Comparison of ENCODE assay signal across 19 cellular contexts in the genomic region with DNA sequence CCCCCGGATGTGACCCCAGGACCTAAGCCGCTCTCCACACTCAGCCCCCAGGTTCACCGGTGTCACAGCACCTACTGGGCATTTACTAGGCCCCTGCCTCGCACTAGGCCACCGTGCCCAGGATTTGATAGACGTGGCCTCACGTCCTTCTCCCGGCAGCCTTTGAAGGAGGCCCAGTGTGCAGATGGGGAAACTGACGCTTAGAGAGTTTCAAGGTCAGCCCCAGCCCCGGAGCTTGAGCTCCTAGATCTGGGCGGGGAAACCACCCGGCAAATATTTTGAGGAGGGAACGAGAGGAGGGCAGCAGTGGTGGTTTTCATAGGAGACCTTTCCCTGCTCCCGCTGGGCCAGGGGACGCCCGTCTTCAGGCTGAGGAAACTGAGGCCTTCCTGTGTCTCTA. TPM values are rescaled to one million over a fixed set of nuclear protein-coding genes. Genes with fewer than 3 reads are reported as not detected.
DNase-seq lines count a peak whose midpoint lies in the region; ATAC-seq and TF ChIP-seq lines count a peak whose summit lies in the region.
"Had no signal": no experiment of that assay in that cellular context is flagged by ENCODE, and none has a peak within 500 bp of the region (broad histone marks: within the 10 kb centered on the region; RNA-seq: fewer than 3 reads in every experiment).

No MANE protein-coding gene starts in this region.

- peaks cover 38% of the 10 kb centered on the region for H3K4me1 ChIP-seq in cardiac muscle cell (ENCODE audit: low read depth)
- peaks cover 57% of the 10 kb centered on the region for H3K4me1 ChIP-seq in Caco-2

- POLR2A ChIA-PET in Caco-2 (lab: Charles Lee), result no interaction called here

- H3K27ac ChIP-seq in cardiac muscle cell, result peak overlapping the region; percentile 64
- H3K27ac ChIP-seq: RWPE1, SK-N-MC had no signal

- H3K9me3 Mint-ChIP-seq in Caco-2 (ENCODE audit: unreplicated experiment) (no peaks in the 10 kb centered on the region), immature natural killer cell (no peaks in the 10 kb centered on the region), Calu3 (ENCODE audit: low read depth, unreplicated experiment) (no peaks in the 10 kb centered on the region)
- H3K9me3 Mint-ChIP-seq in stimulated activated effector memory CD8-positive, alpha-beta T cell treated with anti-CD3 and anti-CD28 coated beads, Interleukin-12 subunit alpha, Interleukin-12 subunit beta, amount 100 ng/mL, for 72 hours, result no peaks in the 10 kb centered on the region

- no peaks in the 10 kb centered on the region for H3K27me3 Mint-ChIP-seq in Caco-2 (ENCODE audit: insufficient read depth, unreplicated experiment)
- H3K27me3 Mint-ChIP-seq in immature natural killer cell (ENCODE audit: low read depth in 3 of 3), result peaks cover 22 to 29% (median 27%) of the 10 kb centered on the region in 3 donors
- H3K27me3 Mint-ChIP-seq in Calu3 (ENCODE audit: unreplicated experiment), result no peaks in the 10 kb centered on the region

- H3K4me3 ChIP-seq in cardiac muscle cell (no peak overlapping the region), Caco-2 (ENCODE audit: low read depth, low read length) (no peak overlapping the region)
- H3K4me3 ChIP-seq: SK-N-MC had no signal

- no peak for DNase-seq in cardiac muscle cell (ENCODE audit: low read depth in 1 of 2, low spot score in 1 of 2)
- no peak for DNase-seq in left cardiac atrium
- no peak for DNase-seq in Caco-2
- DNase-seq in immature natural killer cell, result no peak
- no peak for DNase-seq in stimulated activated effector memory CD8-positive, alpha-beta T cell treated with anti-CD3 and anti-CD28 coated beads, Interleukin-12 subunit alpha, Interleukin-12 subunit beta, amount 100 ng/mL, for 72 hours (ENCODE audit: low spot score in 2 of 2)
- DNase-seq in Calu3, result no peak
- DNase-seq in COLO829 (ENCODE audit: low spot score), result no peak
- DNase-seq: AML-193, GDM1, Kasumi-1, NCI-H1694, NCI-H2081, NCI-H2171, NCI-H524 treated with DMSO at 0.1 percent for 48 hours, NCI-H82, SHP77 treated with DMSO at 0.1 percent for 48 hours had no signal

- H3K9me3 ChIP-seq in cardiac muscle cell (ENCODE audit: low read depth) (no peaks in the 10 kb centered on the region), Caco-2 (no peaks in the 10 kb centered on the region)

- H3K4me3 Mint-ChIP-seq in Caco-2 (ENCODE audit: unreplicated experiment) (no peak overlapping the region), immature natural killer cell (peak overlapping the region in 4 of 5 donors; percentile 42 to 85 (median 65)), Calu3 (ENCODE audit: low read depth, unreplicated experiment) (no peak overlapping the region)
- no peak overlapping the region for H3K4me3 Mint-ChIP-seq in stimulated activated effector memory CD8-positive, alpha-beta T cell treated with anti-CD3 and anti-CD28 coated beads, Interleukin-12 subunit alpha, Interleukin-12 subunit beta, amount 100 ng/mL, for 72 hours

- H3K36me3 ChIP-seq in cardiac muscle cell (no peaks in the 10 kb centered on the region), Caco-2 (ENCODE audit: control insufficient read depth, insufficient read depth, low read length) (no peaks in the 10 kb centered on the region; the same call in 1 of the 2 replicates)

- peak overlapping the region; percentile 31 for H3K27ac Mint-ChIP-seq in Caco-2 (ENCODE audit: unreplicated experiment)
- peak overlapping the region; percentile 80 to 96 (median 87) for H3K27ac Mint-ChIP-seq in immature natural killer cell
- peak overlapping the region; percentile 79 for H3K27ac Mint-ChIP-seq in stimulated activated effector memory CD8-positive, alpha-beta T cell treated with anti-CD3 and anti-CD28 coated beads, Interleukin-12 subunit alpha, Interleukin-12 subunit beta, amount 100 ng/mL, for 72 hours
- no peak overlapping the region for H3K27ac Mint-ChIP-seq in Calu3 (ENCODE audit: unreplicated experiment)

- no peak for ATAC-seq in left cardiac atrium
- no peak for ATAC-seq in stimulated activated effector memory CD8-positive, alpha-beta T cell treated with anti-CD3 and anti-CD28 coated beads, Interleukin-12 subunit alpha, Interleukin-12 subunit beta, amount 100 ng/mL, for 72 hours
- ATAC-seq in HG02970 (IDR thresholded peaks at IDR 0.05; ENCODE audit: low FRiP score, unreplicated experiment), result no peak

- H3K36me3 Mint-ChIP-seq in Caco-2 (ENCODE audit: insufficient read depth, unreplicated experiment) (peaks cover 4% of the 10 kb centered on the region), immature natural killer cell (no peaks in the 10 kb centered on the region), Calu3 (ENCODE audit: insufficient read depth, unreplicated experiment) (no peaks in the 10 kb centered on the region)
- peaks cover 4% of the 10 kb centered on the region for H3K36me3 Mint-ChIP-seq in stimulated activated effector memory CD8-positive, alpha-beta T cell treated with anti-CD3 and anti-CD28 coated beads, Interleukin-12 subunit alpha, Interleukin-12 subunit beta, amount 100 ng/mL, for 72 hours

- CTCF ChIA-PET in Caco-2 (lab: Charles Lee) (no interaction called here), Calu3 (lab: Charles Lee) (no interaction called here)

- intact Hi-C loops in left cardiac atrium (cut with DNase I), result no loop called here
- intact Hi-C loops in Caco-2 (cut with micrococcal nuclease; ENCODE audit: unreplicated experiment), result no loop called here
- intact Hi-C loops in Calu3 (cut with micrococcal nuclease; ENCODE audit: unreplicated experiment), result no loop called here

- H3K4me1 Mint-ChIP-seq in Caco-2 (ENCODE audit: low read depth, unreplicated experiment), result no peaks in the 10 kb centered on the region
- H3K4me1 Mint-ChIP-seq in immature natural killer cell, result peaks cover 85 to 91% of the 10 kb centered on the region in 2 donors
- H3K4me1 Mint-ChIP-seq in stimulated activated effector memory CD8-positive, alpha-beta T cell treated with anti-CD3 and anti-CD28 coated beads, Interleukin-12 subunit alpha, Interleukin-12 subunit beta, amount 100 ng/mL, for 72 hours, result peaks cover 75% of the 10 kb centered on the region
- no peaks in the 10 kb centered on the region for H3K4me1 Mint-ChIP-seq in Calu3 (ENCODE audit: low read depth, unreplicated experiment)

- H3K27me3 ChIP-seq in cardiac muscle cell (no peaks in the 10 kb centered on the region), Caco-2 (replicated peaks; ENCODE audit: control insufficient read depth, insufficient read depth, low read length) (no peaks in the 10 kb centered on the region)

- no peak for TF ChIP-seq CTCF in cardiac muscle cell (IDR thresholded peaks at IDR 0.05; ENCODE audit: low read depth, low read length)
- no peak for TF ChIP-seq CTCF in Caco-2 (IDR thresholded peaks at IDR 0.05; ENCODE audit: insufficient read depth in 1 of 2, low read depth in 1 of 2, low read length in 1 of 2, severe bottlenecking in 1 of 2, unreplicated experiment in 1 of 2)
- TF ChIP-seq CTCF in Calu3 (IDR thresholded peaks at IDR 0.05; ENCODE audit: unreplicated experiment), result no peak

- BruUV-seq in Caco-2 (replicated peaks; lab: Mats Ljungman, UMichigan), result no TSS peak
- BruUV-seq in Calu3 (replicated peaks; lab: Mats Ljungman, UMichigan), result no TSS peak

RNA-seq across cellular contexts. Expression of a gene that starts 10.3 kb away (rescaled TPM):
- 9.4 and 11.9 TPM in 2 replicates for total RNA-seq in cardiac muscle cell
- 7.6 and 8.3 TPM in 2 replicates for polyA plus RNA-seq in cardiac muscle cell
- 10 to 100 TPM in 1 of 2 donors, 1 to 10 TPM in 1; 7.0 to 11.5 TPM for total RNA-seq in left cardiac atrium
- total RNA-seq in Caco-2 (2022), result 24.1 and 25.9 TPM in 2 replicates
- under 1 TPM in 2 of 3 donors, not detected in 1; 0.14 to 0.75 TPM for polyA plus RNA-seq in immature natural killer cell
- 3.1 and 5.2 TPM in 2 replicates for total RNA-seq in Calu3 (2022)

Comparison
In these comparisons a context has a peak if more than half of its experiments do, and no peak if none do; other contexts are left out.
1. H3K4me3 Mint-ChIP-seq: peak in immature natural killer cell (4 of 5); none in Caco-2 (single experiment), stimulated activated effector memory CD8-positive, alpha-beta T cell treated with anti-CD3 and anti-CD28 coated beads, Interleukin-12 subunit alpha, Interleukin-12 subunit beta, amount 100 ng/mL, for 72 hours (single experiment) and Calu3 (single experiment).